Comparison of ENCODE assay signal across 1 cellular context in genomic region chr12:46160081-46160980, GRCh38.
TF ChIP-seq lines count a peak whose summit lies in the region.

No MANE protein-coding gene starts in this region.

TF ChIP-seq in HEK293, 187 proteins besides CTCF, POLR2A, EP300 and RAD21 (continued from another document and continues in another):
- TF ChIP-seq, protein P1, sequence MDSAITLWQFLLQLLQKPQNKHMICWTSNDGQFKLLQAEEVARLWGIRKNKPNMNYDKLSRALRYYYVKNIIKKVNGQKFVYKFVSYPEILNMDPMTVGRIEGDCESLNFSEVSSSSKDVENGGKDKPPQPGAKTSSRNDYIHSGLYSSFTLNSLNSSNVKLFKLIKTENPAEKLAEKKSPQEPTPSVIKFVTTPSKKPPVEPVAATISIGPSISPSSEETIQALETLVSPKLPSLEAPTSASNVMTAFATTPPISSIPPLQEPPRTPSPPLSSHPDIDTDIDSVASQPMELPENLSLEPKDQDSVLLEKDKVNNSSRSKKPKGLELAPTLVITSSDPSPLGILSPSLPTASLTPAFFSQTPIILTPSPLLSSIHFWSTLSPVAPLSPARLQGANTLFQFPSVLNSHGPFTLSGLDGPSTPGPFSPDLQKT (IDR thresholded peaks at IDR 0.05; ENCODE audit: borderline replicate concordance, low read depth, low read length) = no peak
- TF ChIP-seq PRDM10 (tag by site-specific recombination; IDR thresholded peaks at IDR 0.05) (peak; percentile 60), ZNF629 (tag by site-specific recombination; IDR thresholded peaks at IDR 0.05) (peak; percentile 97), PATZ1 (tag by site-specific recombination; IDR thresholded peaks at IDR 0.05) (peak; percentile 24), ZNF311 (tag by site-specific recombination; IDR thresholded peaks at IDR 0.05; ENCODE audit: borderline replicate concordance) (no peak), ZNF132 (tag by site-specific recombination; IDR thresholded peaks at IDR 0.05; ENCODE audit: borderline replicate concordance) (no peak), ZNF501 (tag by site-specific recombination; IDR thresholded peaks at IDR 0.05) (0 out of 2 replicates have a peak, but pooled peaks have one; percentile 25), ZBTB8A (tag by site-specific recombination; IDR thresholded peaks at IDR 0.05) (peak; percentile 65), ZNF138 (tag by site-specific recombination; IDR thresholded peaks at IDR 0.05; ENCODE audit: borderline replicate concordance) (no peak), ZNF24 (tag by site-specific recombination; IDR thresholded peaks at IDR 0.05) (peak; percentile 74; the same call in 1 of the 2 replicates), ZNF350 (tag by site-specific recombination; IDR thresholded peaks at IDR 0.05) (no peak), OVOL3 (tag by site-specific recombination; IDR thresholded peaks at IDR 0.05) (peak; percentile 73; the same call in 1 of the 2 replicates), ZBTB1 (tag by site-specific recombination; IDR thresholded peaks at IDR 0.05) (no peak), ZNF549 (tag by site-specific recombination; IDR thresholded peaks at IDR 0.05) (no peak), ZNF266 (tag by site-specific recombination; IDR thresholded peaks at IDR 0.05; ENCODE audit: low read depth) (no peak), MYNN (tag by site-specific recombination; IDR thresholded peaks at IDR 0.05; ENCODE audit: borderline replicate concordance) (peak; percentile 1; the same call in 1 of the 2 replicates), KLF9 (tag by site-specific recombination; IDR thresholded peaks at IDR 0.05; ENCODE audit: low read depth) (no peak), ZFP3 (tag by site-specific recombination; IDR thresholded peaks at IDR 0.05; ENCODE audit: low read depth) (no peak), GFI1B (tag by site-specific recombination; IDR thresholded peaks at IDR 0.05) (peak; percentile 13; the same call in 1 of the 2 replicates), ZNF394 (tag by site-specific recombination; IDR thresholded peaks at IDR 0.05; ENCODE audit: borderline replicate concordance) (peak; percentile 93), OSR2 (tag by site-specific recombination; IDR thresholded peaks at IDR 0.05) (peak; percentile 98), ZNF785 (tag by site-specific recombination; IDR thresholded peaks at IDR 0.05) (no peak), ZBTB6 (tag by site-specific recombination; IDR thresholded peaks at IDR 0.05) (peak; percentile 50; the same call in 1 of the 2 replicates), SP2 (tag by site-specific recombination; IDR thresholded peaks at IDR 0.05) (peak; percentile 24), ZNF76 (tag by site-specific recombination; IDR thresholded peaks at IDR 0.05; ENCODE audit: borderline replicate concordance, low read depth) (no peak), ZNF830 (tag by site-specific recombination; IDR thresholded peaks at IDR 0.05; ENCODE audit: low read depth) (no peak), ZNF10 (tag by site-specific recombination; IDR thresholded peaks at IDR 0.05) (peak; percentile 55; the same call in 1 of the 2 replicates), FEZF1 (tag by site-specific recombination; IDR thresholded peaks at IDR 0.05) (peak; percentile 91), KLF10 (tag by site-specific recombination; IDR thresholded peaks at IDR 0.05) (peak; percentile 72), ZNF19 (tag by site-specific recombination; IDR thresholded peaks at IDR 0.05; ENCODE audit: low read depth) (no peak), HIC1 (tag by site-specific recombination; IDR thresholded peaks at IDR 0.05) (no peak; the same call in 1 of the 2 replicates), ZNF426 (tag by site-specific recombination; IDR thresholded peaks at IDR 0.05) (no peak)
- TF ChIP-seq, protein P2, sequence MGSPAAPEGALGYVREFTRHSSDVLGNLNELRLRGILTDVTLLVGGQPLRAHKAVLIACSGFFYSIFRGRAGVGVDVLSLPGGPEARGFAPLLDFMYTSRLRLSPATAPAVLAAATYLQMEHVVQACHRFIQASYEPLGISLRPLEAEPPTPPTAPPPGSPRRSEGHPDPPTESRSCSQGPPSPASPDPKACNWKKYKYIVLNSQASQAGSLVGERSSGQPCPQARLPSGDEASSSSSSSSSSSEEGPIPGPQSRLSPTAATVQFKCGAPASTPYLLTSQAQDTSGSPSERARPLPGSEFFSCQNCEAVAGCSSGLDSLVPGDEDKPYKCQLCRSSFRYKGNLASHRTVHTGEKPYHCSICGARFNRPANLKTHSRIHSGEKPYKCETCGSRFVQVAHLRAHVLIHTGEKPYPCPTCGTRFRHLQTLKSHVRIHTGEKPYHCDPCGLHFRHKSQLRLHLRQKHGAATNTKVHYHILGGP (tag by site-specific recombination; IDR thresholded peaks at IDR 0.05) = peak; percentile 87
- TF ChIP-seq, protein P3, sequence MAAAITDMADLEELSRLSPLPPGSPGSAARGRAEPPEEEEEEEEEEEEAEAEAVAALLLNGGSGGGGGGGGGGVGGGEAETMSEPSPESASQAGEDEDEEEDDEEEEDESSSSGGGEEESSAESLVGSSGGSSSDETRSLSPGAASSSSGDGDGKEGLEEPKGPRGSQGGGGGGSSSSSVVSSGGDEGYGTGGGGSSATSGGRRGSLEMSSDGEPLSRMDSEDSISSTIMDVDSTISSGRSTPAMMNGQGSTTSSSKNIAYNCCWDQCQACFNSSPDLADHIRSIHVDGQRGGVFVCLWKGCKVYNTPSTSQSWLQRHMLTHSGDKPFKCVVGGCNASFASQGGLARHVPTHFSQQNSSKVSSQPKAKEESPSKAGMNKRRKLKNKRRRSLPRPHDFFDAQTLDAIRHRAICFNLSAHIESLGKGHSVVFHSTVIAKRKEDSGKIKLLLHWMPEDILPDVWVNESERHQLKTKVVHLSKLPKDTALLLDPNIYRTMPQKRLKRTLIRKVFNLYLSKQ (tag by site-specific recombination; IDR thresholded peaks at IDR 0.05; ENCODE audit: borderline replicate concordance) = no peak
- TF ChIP-seq, protein P4, sequence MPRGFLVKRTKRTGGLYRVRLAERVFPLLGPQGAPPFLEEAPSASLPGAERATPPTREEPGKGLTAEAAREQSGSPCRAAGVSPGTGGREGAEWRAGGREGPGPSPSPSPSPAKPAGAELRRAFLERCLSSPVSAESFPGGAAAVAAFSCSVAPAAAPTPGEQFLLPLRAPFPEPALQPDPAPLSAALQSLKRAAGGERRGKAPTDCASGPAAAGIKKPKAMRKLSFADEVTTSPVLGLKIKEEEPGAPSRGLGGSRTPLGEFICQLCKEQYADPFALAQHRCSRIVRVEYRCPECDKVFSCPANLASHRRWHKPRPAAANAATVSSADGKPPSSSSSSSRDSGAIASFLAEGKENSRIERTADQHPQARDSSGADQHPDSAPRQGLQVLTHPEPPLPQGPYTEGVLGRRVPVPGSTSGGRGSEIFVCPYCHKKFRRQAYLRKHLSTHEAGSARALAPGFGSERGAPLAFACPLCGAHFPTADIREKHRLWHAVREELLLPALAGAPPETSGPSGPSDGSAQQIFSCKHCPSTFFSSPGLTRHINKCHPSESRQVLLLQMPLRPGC (tag by site-specific recombination; IDR thresholded peaks at IDR 0.05) = peak; percentile 77
- TF ChIP-seq, protein P5, sequence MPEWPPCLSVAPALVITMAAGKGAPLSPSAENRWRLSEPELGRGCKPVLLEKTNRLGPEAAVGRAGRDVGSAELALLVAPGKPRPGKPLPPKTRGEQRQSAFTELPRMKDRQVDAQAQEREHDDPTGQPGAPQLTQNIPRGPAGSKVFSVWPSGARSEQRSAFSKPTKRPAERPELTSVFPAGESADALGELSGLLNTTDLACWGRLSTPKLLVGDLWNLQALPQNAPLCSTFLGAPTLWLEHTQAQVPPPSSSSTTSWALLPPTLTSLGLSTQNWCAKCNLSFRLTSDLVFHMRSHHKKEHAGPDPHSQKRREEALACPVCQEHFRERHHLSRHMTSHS (tag by site-specific recombination; IDR thresholded peaks at IDR 0.05) = no peak
- TF ChIP-seq, protein P6, sequence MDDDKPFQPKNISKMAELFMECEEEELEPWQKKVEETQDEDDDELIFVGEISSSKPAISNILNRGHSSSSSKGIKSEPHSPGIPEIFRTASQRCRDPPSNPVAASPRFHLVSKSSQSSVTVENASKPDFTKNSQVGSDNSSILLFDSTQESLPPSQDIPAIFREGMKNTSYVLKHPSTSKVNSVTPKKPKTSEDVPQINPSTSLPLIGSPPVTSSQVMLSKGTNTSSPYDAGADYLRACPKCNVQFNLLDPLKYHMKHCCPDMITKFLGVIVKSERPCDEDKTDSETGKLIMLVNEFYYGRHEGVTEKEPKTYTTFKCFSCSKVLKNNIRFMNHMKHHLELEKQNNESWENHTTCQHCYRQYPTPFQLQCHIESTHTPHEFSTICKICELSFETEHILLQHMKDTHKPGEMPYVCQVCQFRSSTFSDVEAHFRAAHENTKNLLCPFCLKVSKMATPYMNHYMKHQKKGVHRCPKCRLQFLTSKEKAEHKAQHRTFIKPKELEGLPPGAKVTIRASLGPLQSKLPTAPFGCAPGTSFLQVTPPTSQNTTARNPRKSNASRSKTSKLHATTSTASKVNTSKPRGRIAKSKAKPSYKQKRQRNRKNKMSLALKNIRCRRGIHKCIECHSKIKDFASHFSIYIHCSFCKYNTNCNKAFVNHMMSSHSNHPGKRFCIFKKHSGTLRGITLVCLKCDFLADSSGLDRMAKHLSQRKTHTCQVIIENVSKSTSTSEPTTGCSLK (tag by site-specific recombination; IDR thresholded peaks at IDR 0.05) = no peak
